In genomic region chr12:67671419-67671818, GRCh38 we compare ENCODE assay signal across 21 cellular contexts. TPM values are rescaled to one million over a fixed set of nuclear protein-coding genes. Genes with fewer than 3 reads are reported as not detected.
A peak's percentile ranks its signal among the peaks of the same experiment; 100 is the strongest.
DNase-seq lines count a peak whose midpoint lies in the region; ATAC-seq and TF ChIP-seq lines count a peak whose summit lies in the region.
"Had no signal": no experiment of that assay in that cellular context is flagged by ENCODE, and none has a peak within 500 bp of the region (broad histone marks: within the 10 kb centered on the region; RNA-seq: fewer than 3 reads in every experiment).

No MANE protein-coding gene starts in this region.

- no peaks in the 10 kb centered on the region for H3K36me3 ChIP-seq in BJ (ENCODE audit: control insufficient read depth, insufficient read depth, low read length)
- H3K36me3 ChIP-seq: upper lobe of right lung had no signal

- POLR2A ChIA-PET in BJ (lab: Charles Lee), result no interaction called here

- ATAC-seq in HG03342 (IDR thresholded peaks at IDR 0.05; ENCODE audit: unreplicated experiment), result no peak
- ATAC-seq: naive thymus-derived CD4-positive, alpha-beta T cell; sciatic nerve; upper lobe of right lung had no signal

- no peaks in the 10 kb centered on the region for H3K27me3 ChIP-seq in BJ (ENCODE audit: control insufficient read depth, insufficient read depth, low read length)
- H3K27me3 ChIP-seq: upper lobe of right lung had no signal

- CTCF ChIA-PET in BJ (lab: Yijun Ruan, JAX), result no interaction called here

- DNase-seq in BJ (ENCODE audit: low read depth), result peak; percentile 52
- peak; percentile 84 for DNase-seq in M059J (ENCODE audit: low read depth)
- DNase-seq in cardiac fibroblast (ENCODE audit: low read depth in 2 of 2), result peak; percentile 64 to 75
- peak; percentile 75 for DNase-seq in non-pigmented ciliary epithelial cell (ENCODE audit: low read depth)
- no peak for DNase-seq in OCI-M2 (lab: John Stamatoyannopoulos, UW; ENCODE audit: unreplicated experiment)
- DNase-seq in NCI-H82 treated with DMSO at 0.1 percent for 48 hours (lab: John Stamatoyannopoulos, UW; ENCODE audit: unreplicated experiment), result no peak
- no peak for DNase-seq in SW 1271 (lab: John Stamatoyannopoulos, UW)
- DNase-seq: activated CD4-positive, CD25-positive, alpha-beta regulatory T cell treated with anti-CD3 and anti-CD28 coated beads, Interleukin-2, amount 50 U/mL, for 72 hours; activated naive CD4-positive, alpha-beta T cell; activated T-cell treated with anti-CD3 and anti-CD28 coated beads, Interleukin-2, amount 50 U/mL, for 1 hour; anterior cingulate cortex; GDM1; HCEC 1CT; MM.1S; naive thymus-derived CD4-positive, alpha-beta T cell; NCI-H2171; NCI-H526 treated with DMSO at 0.1 percent for 48 hours; stimulated activated CD8-positive, alpha-beta memory T cell treated with anti-CD3 and anti-CD28 coated beads, Interleukin-4, amount 100 ng/mL, for 48 hours; upper lobe of right lung had no signal

- TF ChIP-seq CTCF in BJ (IDR thresholded peaks at IDR 0.05; ENCODE audit: insufficient read depth, low read depth, low read length) (no peak), cardiac fibroblast (IDR thresholded peaks at IDR 0.05; ENCODE audit: low read depth, low read length) (no peak)

- H3K4me3 ChIP-seq in BJ (ENCODE audit: low read depth, low read length) (no peak overlapping the region), cardiac fibroblast (replicated peaks in 1 of 2; ENCODE audit: low read depth in 2 of 2, low read length in 2 of 2) (no peak overlapping the region)
- H3K4me3 ChIP-seq: upper lobe of right lung had no signal

RNA-seq across cellular contexts. Expression of gene DYRK2, which starts 22.9 kb away (rescaled TPM):
- 33.0 and 38.4 TPM in 2 replicates for polyA plus RNA-seq in BJ (2011; rRNA removed)
- polyA minus RNA-seq in BJ (2011; rRNA and poly(A)+ RNA removed), result 59.9 and 69.2 TPM in 2 replicates
- 8.3 and 18.5 TPM in 2 replicates for total RNA-seq in M059J (2014; rRNA removed; shearing (Covaris generic))

Comparison
In these comparisons a context has a peak if more than half of its experiments do, and no peak if none do; other contexts are left out.
1. DNase-seq: peak in BJ (single experiment), M059J (single experiment), cardiac fibroblast (2 of 2) and non-pigmented ciliary epithelial cell (single experiment); none in OCI-M2 (single experiment), NCI-H82 treated with DMSO at 0.1 percent for 48 hours (single experiment) and SW 1271 (0 of 2).